ENCODE assay signal across 8 cellular contexts in genomic region chr18:47929681-47930085, GRCh38. TPM values are rescaled to one million over a fixed set of nuclear protein-coding genes. Genes with fewer than 3 reads are reported as not detected.
DNase-seq lines count a peak whose midpoint lies in the region; ATAC-seq, FAIRE-seq and TF ChIP-seq lines count a peak whose summit lies in the region.

No MANE protein-coding gene starts in this region.

- H3K27ac ChIP-seq in PC-9: peak overlapping the region; percentile 78
- peak overlapping the region; percentile 77 for H3K27ac ChIP-seq in H1 (ENCODE audit: low read depth, low read length)
- H3K27ac ChIP-seq in muscle layer of duodenum (ENCODE audit: low read length): peak overlapping the region; percentile 86

- no peaks in the 10 kb centered on the region; the same call in 1 of the 2 replicates for H3K79me1 ChIP-seq in H1 (ENCODE audit: low read depth, low read length)

- ATAC-seq in activated CD4-positive, alpha-beta T cell treated with anti-CD3 and anti-CD28 coated beads for 36 hours: peak; percentile 2
- ATAC-seq in GM18867 (IDR thresholded peaks at IDR 0.05; ENCODE audit: unreplicated experiment) (no peak), HG02798 (IDR thresholded peaks at IDR 0.05; ENCODE audit: poor library complexity, unreplicated experiment) (no peak)

- peaks cover 21% of the 10 kb centered on the region for H3K36me3 Mint-ChIP-seq in activated CD4-positive, alpha-beta T cell treated with anti-CD3 and anti-CD28 coated beads for 36 hours (ENCODE audit: low read depth)

- H3K27me3 Mint-ChIP-seq in activated CD4-positive, alpha-beta T cell treated with anti-CD3 and anti-CD28 coated beads for 36 hours: no peaks in the 10 kb centered on the region

- intact Hi-C loops in activated CD4-positive, alpha-beta T cell treated with anti-CD3 and anti-CD28 coated beads for 36 hours (cut with DNase I, micrococcal nuclease): loop anchor here (1.0 to 10.0 kb wide), 14 partner anchors 17 to 1883 kb away; partner anchors contain the start of genes KATNAL2 (in 2 of the 2), PIAS2 (in 2 of the 2), ACAA2 (in 1 of the 2) and CTIF (in 1 of the 2)
- intact Hi-C loops in PC-9 (cut with micrococcal nuclease; ENCODE audit: unreplicated experiment): loop anchor here (2.0 to 10.0 kb wide), 4 partner anchors 73 to 523 kb away; no protein-coding TSS in a partner anchor

- peak overlapping the region; percentile 93 for H2BK5ac ChIP-seq in H1 (ENCODE audit: low read depth, low read length)

- peak overlapping the region; percentile 91 for H3K56ac ChIP-seq in H1 (replicated peaks; ENCODE audit: insufficient read length, low read depth, low read length)

- H3K9me3 ChIP-seq in PC-9 (ENCODE audit: insufficient read depth, low read depth) (no peaks in the 10 kb centered on the region), H1 (ENCODE audit: insufficient read depth in 2 of 2, low read depth in 1 of 2, low read length in 1 of 2) (no peaks in the 10 kb centered on the region), muscle layer of duodenum (ENCODE audit: control insufficient read depth in 1 of 2, low read length in 2 of 2) (no peaks in the 10 kb centered on the region)

- FAIRE-seq in H1 (lab: Jason Lieb, UNC): no peak

- peaks cover 2% of the 10 kb centered on the region; the same call in 1 of the 2 replicates for H3K23me2 ChIP-seq in H1 (ENCODE audit: low read depth, low read length)

- H3K4me3 Mint-ChIP-seq in activated CD4-positive, alpha-beta T cell treated with anti-CD3 and anti-CD28 coated beads for 36 hours: peak overlapping the region; percentile 96

- peaks cover 50% of the 10 kb centered on the region for H3K4me1 Mint-ChIP-seq in activated CD4-positive, alpha-beta T cell treated with anti-CD3 and anti-CD28 coated beads for 36 hours

- peak overlapping the region; percentile 1 for H3K4ac ChIP-seq in H1 (replicated peaks; ENCODE audit: insufficient read length, low read depth, low read length)

- peak overlapping the region; percentile 77 for H2AFZ ChIP-seq in PC-9
- no peak overlapping the region for H2AFZ ChIP-seq in H1 (ENCODE audit: low read length)

- H3K36me3 ChIP-seq in PC-9 (ENCODE audit: low read depth) (no peaks in the 10 kb centered on the region), H1 (ENCODE audit: control insufficient read depth in 2 of 4, insufficient read depth in 4 of 4, low read length in 3 of 4) (no peaks in the 10 kb centered on the region), muscle layer of duodenum (ENCODE audit: control insufficient read depth in 1 of 2, insufficient read depth in 2 of 2, low read length in 2 of 2) (no peaks in the 10 kb centered on the region)

- peak overlapping the region; percentile 82 for H4K5ac ChIP-seq in H1 (ENCODE audit: insufficient read length, low read depth, low read length)

- H2BK12ac ChIP-seq in H1 (ENCODE audit: low read depth, low read length): peak overlapping the region; percentile 51; the same call in 1 of the 2 replicates

- H3K4me3 ChIP-seq in PC-9 (peak overlapping the region; percentile 87), H1 (ENCODE audit: extremely low read depth in 1 of 4, insufficient read depth in 2 of 4, low read depth in 3 of 4, low read length in 4 of 4) (peak overlapping the region; percentile 90 to 96 (median 93)), muscle layer of duodenum (ENCODE audit: low read depth in 1 of 2, low read length in 2 of 2) (peak overlapping the region; percentile 89 to 95)

- TF ChIP-seq EP300 in H1 (IDR thresholded peaks at IDR 0.05; ENCODE audit: borderline replicate concordance in 1 of 2, low read depth in 2 of 2, low read length in 2 of 2): no peak

- H3K27ac Mint-ChIP-seq in activated CD4-positive, alpha-beta T cell treated with anti-CD3 and anti-CD28 coated beads for 36 hours: peak overlapping the region; percentile 96

- BruUV-seq in PC-9 (replicated peaks; lab: Mats Ljungman, UMichigan): no TSS peak

- H2AK5ac ChIP-seq in H1 (ENCODE audit: low read depth, low read length): no peak overlapping the region

- TF ChIP-seq RAD21 in H1 (IDR thresholded peaks at IDR 0.05 in 1 of 2, conservative IDR thresholded peaks at IDR 0.05 in 1 of 2; ENCODE audit: low read depth in 2 of 2, low read length in 2 of 2): no peak

- H3K18ac ChIP-seq in H1 (ENCODE audit: extremely low read depth, low read length): peak overlapping the region; percentile 96

- no peak for DNase-seq in activated CD4-positive, alpha-beta T cell treated with anti-CD3 and anti-CD28 coated beads for 36 hours
- DNase-seq in activated CD4-positive, alpha-beta T cell treated with anti-CD3 and anti-CD28 coated beads for 48 hours: no peak
- peak in 1 of 2 experiments; percentile 62 for DNase-seq in PC-9
- no peak for DNase-seq in H1 (ENCODE audit: low read depth in 1 of 2, low spot score in 2 of 2)
- DNase-seq in Ammon's horn (ENCODE audit: low spot score): no peak

- peaks cover 11% of the 10 kb centered on the region for H4K20me1 ChIP-seq in PC-9 (ENCODE audit: insufficient read depth)
- H4K20me1 ChIP-seq in H1 (replicated peaks in 1 of 2; ENCODE audit: control insufficient read depth in 1 of 2, insufficient read depth in 2 of 2, low read length in 2 of 2): peaks cover 11 to 18% of the 10 kb centered on the region in 2 experiments

- peak overlapping the region; percentile 87; the same call in 1 of the 2 replicates for H4K8ac ChIP-seq in H1 (ENCODE audit: extremely low read depth, insufficient read depth, low read length)

- H3K79me2 ChIP-seq in PC-9 (ENCODE audit: low read depth): peaks cover 54% of the 10 kb centered on the region
- peaks cover 31 to 52% of the 10 kb centered on the region in 2 experiments for H3K79me2 ChIP-seq in H1 (ENCODE audit: control insufficient read depth in 1 of 2, insufficient read depth in 2 of 2, low read length in 2 of 2)

- H3K27me3 ChIP-seq in PC-9 (ENCODE audit: insufficient read depth, low read depth) (no peaks in the 10 kb centered on the region), H1 (replicated peaks in 1 of 4; ENCODE audit: control insufficient read depth in 3 of 4, extremely low read depth in 1 of 4, insufficient read depth in 3 of 4, low read length in 3 of 4) (no peaks in the 10 kb centered on the region), muscle layer of duodenum (ENCODE audit: low read depth, low read length) (no peaks in the 10 kb centered on the region)

- H3K4me2 ChIP-seq in PC-9 (peak overlapping the region; percentile 96), H1 (ENCODE audit: insufficient read depth in 1 of 2, low read depth in 2 of 2, low read length in 2 of 2) (peak overlapping the region; percentile 68 to 75)

- H4K91ac ChIP-seq in H1 (replicated peaks; ENCODE audit: insufficient read length, low read length): peak overlapping the region; percentile 22

- TF ChIP-seq CTCF in PC-9 (conservative IDR thresholded peaks at IDR 0.05) (no peak), H1 (IDR thresholded peaks at IDR 0.05; ENCODE audit: control extremely low read depth in 1 of 3, insufficient read depth in 1 of 3, low read depth in 1 of 3, low read length in 3 of 3) (no peak)

- H2BK120ac ChIP-seq in H1 (replicated peaks; ENCODE audit: low read depth, low read length): peak overlapping the region; percentile 3

- no peak overlapping the region for H3K14ac ChIP-seq in H1 (ENCODE audit: insufficient read length)

- POLR2A ChIA-PET in activated CD4-positive, alpha-beta T cell treated with anti-CD3 and anti-CD28 coated beads for 36 hours (lab: Charles Lee): interaction anchor here (0.6 to 1.8 kb wide), 5 partner anchors 11 to 1005 kb away, joined by 4 to 17 read pairs (median 6); no protein-coding TSS in a partner anchor
- POLR2A ChIA-PET in PC-9 (lab: Charles Lee; ENCODE audit: unreplicated experiment): no interaction called here
- POLR2A ChIA-PET in H1 (lab: Charles Lee; ENCODE audit: partially characterized antibody): interaction anchor here (0.6 to 2.3 kb wide), 13 partner anchors 9 to 100 kb away, joined by 3 to 18 read pairs (median 4); no protein-coding TSS in a partner anchor

- H3K23ac ChIP-seq in H1 (ENCODE audit: insufficient read length): no peak overlapping the region

- peaks cover 15% of the 10 kb centered on the region for H3F3A ChIP-seq in PC-9 (ENCODE audit: insufficient read depth, low read depth)

- peak overlapping the region; percentile 81 to 91 (median 88) for H3K9ac ChIP-seq in H1 (replicated peaks in 1 of 4; ENCODE audit: extremely low read depth in 1 of 4, low read depth in 3 of 4, low read length in 3 of 4)

- no peaks in the 10 kb centered on the region for H3K9me2 ChIP-seq in PC-9 (ENCODE audit: insufficient read depth)

- no peaks in the 10 kb centered on the region for H3K9me3 Mint-ChIP-seq in activated CD4-positive, alpha-beta T cell treated with anti-CD3 and anti-CD28 coated beads for 36 hours (ENCODE audit: low read depth)

- H2BK20ac ChIP-seq in H1 (ENCODE audit: low read length): no peak overlapping the region

- no peak for TF ChIP-seq POLR2A in H1 (IDR thresholded peaks at IDR 0.05; ENCODE audit: control extremely low read depth in 1 of 2, low read depth in 2 of 2, low read length in 2 of 2)

- H2BK15ac ChIP-seq in H1 (ENCODE audit: low read length): no peak overlapping the region

- peaks cover 24% of the 10 kb centered on the region for H3K4me1 ChIP-seq in PC-9 (replicated peaks; ENCODE audit: insufficient read depth)
- H3K4me1 ChIP-seq in H1 (replicated peaks in 1 of 4; ENCODE audit: control insufficient read depth in 3 of 4, insufficient read depth in 4 of 4, low read length in 3 of 4): peaks cover 4 to 26% (median 19%) of the 10 kb centered on the region in 4 experiments; a peak in 6 of 7 replicates
- peaks cover 10 to 38% of the 10 kb centered on the region in 2 donors for H3K4me1 ChIP-seq in muscle layer of duodenum (ENCODE audit: control insufficient read depth in 1 of 2, insufficient read depth in 2 of 2, low read length in 2 of 2)

- CTCF ChIA-PET in activated CD4-positive, alpha-beta T cell treated with anti-CD3 and anti-CD28 coated beads for 36 hours (lab: Charles Lee): no interaction called here
- CTCF ChIA-PET in PC-9 (lab: Charles Lee) (no interaction called here), H1 (lab: Charles Lee; ENCODE audit: partially characterized antibody) (interaction anchor here (0.6 to 1.0 kb wide), 4 partner anchors 68 to 152 kb away, joined by 3 to 4 read pairs (median 4); no protein-coding TSS in a partner anchor)

- 2% methylated on average over 10 of the region's 10 CpGs; no CpG with 5 or more reads in 1 of the 2 experiments for WGBS in H1 (ENCODE audit: extremely low coverage in 1 of 2, insufficient coverage in 1 of 2, insufficient read length in 1 of 2, insufficient replicate concordance in 2 of 2, low coverage in 1 of 2, low lambda C conversion rate in 2 of 2, missing lambda C conversion rate in 1 of 2), 2 experiments

RNA-seq across cellular contexts. Expression of gene SMAD2, which starts 0.8 kb away (rescaled TPM):
- 100 to 1,000 TPM; 169 to 178 TPM for total RNA-seq in activated CD4-positive, alpha-beta T cell treated with anti-CD3 and anti-CD28 coated beads for 36 hours
- 90.9 and 97.0 TPM in 2 replicates for total RNA-seq in PC-9 (2021)
- 124 and 132 TPM in 2 replicates for total RNA-seq in H1 (2021; fragmentation: NEBNext Ultra II Directional; extraction: Animal tissue kit (Norgen Biotek cat#: 25700))
- polyA plus RNA-seq in H1 (2011; rRNA removed): 24.7 and 28.4 TPM in 2 replicates
- polyA plus RNA-seq in H1 (2011; cell fraction: cytosol; rRNA removed): 34.3 TPM
- 28.6 TPM for polyA plus RNA-seq in H1 (2011; cell fraction: nucleus; rRNA removed)
- polyA plus RNA-seq in H1 (2012, experiment 1 of 2): 47.1 to 77.4 TPM (median 56.0 TPM) in 4 replicates
- 7.3 TPM for polyA plus RNA-seq in H1 (2012, experiment 2 of 2)
- 38.2 TPM for polyA plus RNA-seq in H1 (2013, experiment 1 of 2)
- polyA plus RNA-seq in H1 (2013, experiment 2 of 2): 38.2 TPM
- 126 and 210 TPM in 2 replicates for polyA minus RNA-seq in H1 (2011; rRNA and poly(A)+ RNA removed)
- 69.9 TPM for polyA minus RNA-seq in H1 (2011; cell fraction: cytosol; rRNA and poly(A)+ RNA removed)
- 143 TPM for polyA minus RNA-seq in H1 (2011; cell fraction: nucleus; rRNA and poly(A)+ RNA removed)
